9 cellular contexts compared by ENCODE assay signal in genomic region chr20:31861346-31862156, GRCh38. TPM values are rescaled to one million over a fixed set of nuclear protein-coding genes. Genes with fewer than 3 reads are reported as not detected.
A peak's percentile ranks its signal among the peaks of the same experiment; 100 is the strongest.
DNase-seq lines count a peak whose midpoint lies in the region; ATAC-seq, FAIRE-seq and TF ChIP-seq lines count a peak whose summit lies in the region.
"Had no signal": no experiment of that assay in that cellular context is flagged by ENCODE, and none has a peak within 500 bp of the region (broad histone marks: within the 10 kb centered on the region; RNA-seq: fewer than 3 reads in every experiment).

No MANE protein-coding gene starts in this region.

- TF ChIP-seq CTCF in OCI-LY7 (conservative IDR thresholded peaks at IDR 0.05; ENCODE audit: low read length), result no peak
- TF ChIP-seq CTCF in foreskin fibroblast (IDR thresholded peaks at IDR 0.05; ENCODE audit: low read depth, low read length), result no peak
- TF ChIP-seq CTCF in omental fat pad (IDR thresholded peaks at IDR 0.05), result no peak
- TF ChIP-seq CTCF in testis (IDR thresholded peaks at IDR 0.05), result no peak

- 13 to 23% methylated on average over 9 to 15 of the region's 62 CpGs for WGBS in testis, 2 donors

- no TSS peak for BruUV-seq in OCI-LY7 (replicated peaks; lab: Mats Ljungman, UMichigan)

- H3K4me2 ChIP-seq in OCI-LY7 (ENCODE audit: low read length), result peak overlapping the region; percentile 81

- no peaks in the 10 kb centered on the region for H3K36me3 ChIP-seq in OCI-LY7 (ENCODE audit: insufficient read depth, low read length)
- no peaks in the 10 kb centered on the region for H3K36me3 ChIP-seq in testis (ENCODE audit: low read depth, missing control alignments)

- H4K20me1 ChIP-seq in OCI-LY7 (ENCODE audit: insufficient read depth, low read length), result no peaks in the 10 kb centered on the region

- no peak for TF ChIP-seq POLR2A in testis (IDR thresholded peaks at IDR 0.05)

- H3K27ac ChIP-seq in OCI-LY7 (ENCODE audit: low read depth, low read length, poor library complexity, severe bottlenecking) (no peak overlapping the region), testis (no peak overlapping the region)

- DNase-seq in EH (ENCODE audit: low read depth), result peak; percentile 48
- peak; percentile 79 for DNase-seq in HTR-8/SVneo (ENCODE audit: insufficient read length, low spot score)
- DNase-seq in OCI-LY7 (ENCODE audit: low spot score), result peak; percentile 91
- DNase-seq in activated T-helper 1 cell treated with Interleukin-2 at 50 U/mL for 16 hours (ENCODE audit: low read depth), result peak; percentile 49
- peak; percentile 31 to 70 for DNase-seq in foreskin fibroblast
- DNase-seq in omental fat pad (ENCODE audit: low spot score), result no peak
- DNase-seq in testis, result peak; percentile 79

- FAIRE-seq in HTR-8/SVneo (lab: Jason Lieb, UNC), result peak; percentile 76
- FAIRE-seq: colon had no signal

- H3K9me3 ChIP-seq in OCI-LY7 (ENCODE audit: low read length), result no peaks in the 10 kb centered on the region
- no peaks in the 10 kb centered on the region for H3K9me3 ChIP-seq in testis

- peak; percentile 45 for ATAC-seq in omental fat pad (ENCODE audit: low FRiP score)
- no peak for ATAC-seq in GM21360 (IDR thresholded peaks at IDR 0.05; ENCODE audit: unreplicated experiment)

- H3K27me3 ChIP-seq in testis, result no peaks in the 10 kb centered on the region

- H3K4me3 ChIP-seq in OCI-LY7 (ENCODE audit: low read depth, low read length, poor library complexity, severe bottlenecking), result peak overlapping the region; percentile 70
- H3K4me3 ChIP-seq in foreskin fibroblast (ENCODE audit: low read depth in 1 of 2, low read length in 2 of 2), result peak overlapping the region; percentile 35 to 41
- peak overlapping the region; percentile 51 to 64 for H3K4me3 ChIP-seq in testis

- intact Hi-C loops in OCI-LY7 (cut with micrococcal nuclease; ENCODE audit: unreplicated experiment), result no loop called here
- intact Hi-C loops in testis (cut with DNase I; ENCODE audit: low total_unique reads), result no loop called here

- H3K4me1 ChIP-seq in OCI-LY7 (ENCODE audit: insufficient read depth, low read length, poor library complexity, severe bottlenecking), result peaks cover 22% of the 10 kb centered on the region
- peaks cover 21% of the 10 kb centered on the region for H3K4me1 ChIP-seq in testis

- peak overlapping the region; percentile 72 for H2AFZ ChIP-seq in OCI-LY7 (ENCODE audit: low read length)

- CTCF ChIA-PET in OCI-LY7 (lab: Charles Lee; ENCODE audit: unreplicated experiment), result no interaction called here

- POLR2A ChIA-PET in OCI-LY7 (lab: Charles Lee), result interaction anchor here (1.1 kb wide), 1 partner anchor 18 kb away, joined by 3 read pairs; no protein-coding TSS in a partner anchor

- H3K79me2 ChIP-seq in OCI-LY7 (ENCODE audit: insufficient read depth, low read depth, low read length), result no peaks in the 10 kb centered on the region

- H3K9me2 ChIP-seq in OCI-LY7 (ENCODE audit: insufficient read depth, low read length), result no peaks in the 10 kb centered on the region

RNA-seq across cellular contexts. Expression of gene DUSP15, which starts 8.8 kb away (rescaled TPM):
- 0.19 and 1.5 TPM in 2 replicates for total RNA-seq in OCI-LY7 (2014; rRNA removed; shearing (Covaris generic))
- total RNA-seq in OCI-LY7 (2022), result 0.61 TPM in 1 of 2 replicates, not detected in the other
- 1 to 10 TPM in 1 of 4 donors, under 1 TPM in 2, not detected in 1; 0.84 to 3.7 (median 0.96) TPM for total RNA-seq in omental fat pad
- 100 to 1,000 TPM; 175 to 274 TPM for total RNA-seq in testis
- polyA plus RNA-seq in testis (ENCODE audit: insufficient read depth, low read depth, low replicate concordance), result 182 TPM

RNA-seq across cellular contexts. Expression of gene TTLL9, which starts 8.9 kb away (rescaled TPM):
- total RNA-seq in OCI-LY7 (2014; rRNA removed; shearing (Covaris generic)), result not detected in 2 replicates
- total RNA-seq in OCI-LY7 (2022) (not detected in 2 replicates), omental fat pad (1 to 10 TPM in 1 of 4 donors, under 1 TPM in 3; 0.24 to 1.4 (median 0.28) TPM), testis (10 to 100 TPM in 1 of 2 donors, 1 to 10 TPM in 1; 8.7 to 19.1 TPM)
- polyA plus RNA-seq in testis (ENCODE audit: insufficient read depth, low read depth, low replicate concordance), result 32.7 TPM

RNA-seq across cellular contexts. Expression of gene FOXS1, which starts 16.1 kb away (rescaled TPM):
- not detected in 2 replicates for total RNA-seq in OCI-LY7 (2014; rRNA removed; shearing (Covaris generic))
- total RNA-seq in OCI-LY7 (2022) (not detected in 2 replicates), omental fat pad (1 to 10 TPM in 1 of 4 donors, under 1 TPM in 2, not detected in 1; 0.48 to 1.3 (median 0.63) TPM), testis (1 to 10 TPM; 4.3 to 4.4 TPM)
- 10.0 TPM for polyA plus RNA-seq in testis (ENCODE audit: insufficient read depth, low read depth, low replicate concordance)

RNA-seq across cellular contexts. Expression of gene MYLK2, which starts 42.4 kb away (rescaled TPM):
- 0.69 and 0.75 TPM in 2 replicates for total RNA-seq in OCI-LY7 (2014; rRNA removed; shearing (Covaris generic))
- total RNA-seq in OCI-LY7 (2022) (0.61 and 0.67 TPM in 2 replicates), omental fat pad (under 1 TPM in 1 of 4 donors, not detected in 3; 0.12 TPM), testis (1 to 10 TPM; 1.2 to 1.3 TPM)
- polyA plus RNA-seq in testis (ENCODE audit: insufficient read depth, low read depth, low replicate concordance), result 1.6 TPM

Comparison
In these comparisons a context has a peak if more than half of its experiments do, and no peak if none do; other contexts are left out.
1. RNA of gene DUSP15, which starts 8.8 kb away (total RNA-seq): 175 to 274 TPM in testis; 0.84 to 3.7 TPM in omental fat pad and 0.19 to 1.5 TPM in OCI-LY7; every median in the first group is over 10 times any median in the second.
2. RNA of gene TTLL9, which starts 8.9 kb away (total RNA-seq): 8.7 to 19.1 TPM in testis; 0.24 to 1.4 TPM in omental fat pad and not detected in OCI-LY7; every median in the first group is over 4 times any median in the second.
3. Peak in every context shown above with its lines, with median percentiles within 50 percentile points of each other: H3K4me3 ChIP-seq.